In genomic region chr22:31290494-31291402, GRCh38 we compare ENCODE assay signal across 8 cellular contexts. TPM values are rescaled to one million over a fixed set of nuclear protein-coding genes. Genes with fewer than 3 reads are reported as not detected.
DNase-seq lines count a peak whose midpoint lies in the region; ATAC-seq and TF ChIP-seq lines count a peak whose summit lies in the region.

No MANE protein-coding gene starts in this region.

- peaks cover 8% of the 10 kb centered on the region for H3K36me3 Mint-ChIP-seq in activated naive CD8-positive, alpha-beta T cell treated with anti-CD3 and anti-CD28 coated beads, Interleukin-2, amount 50 U/mL, for 24 hours (ENCODE audit: low read depth)
- peaks cover 4% of the 10 kb centered on the region for H3K36me3 Mint-ChIP-seq in type B pancreatic cell

- no peaks in the 10 kb centered on the region for H3K79me2 ChIP-seq in SU-DHL-6 (ENCODE audit: insufficient read depth, low read length)

- H2AFZ ChIP-seq in SU-DHL-6 (ENCODE audit: low read depth, low read length, severe bottlenecking): peak overlapping the region; percentile 61

- peak overlapping the region; percentile 100 for H3K4me2 ChIP-seq in SU-DHL-6 (ENCODE audit: low read depth, low read length, poor library complexity, severe bottlenecking)

- peak overlapping the region; percentile 97 for H3K27ac Mint-ChIP-seq in activated naive CD8-positive, alpha-beta T cell treated with anti-CD3 and anti-CD28 coated beads, Interleukin-2, amount 50 U/mL, for 24 hours
- H3K27ac Mint-ChIP-seq in type B pancreatic cell: peak overlapping the region; percentile 98

- TF ChIP-seq CTCF in GM12865 (IDR thresholded peaks at IDR 0.05; ENCODE audit: insufficient read depth, low read depth, low read length, missing control alignments) (no peak), SU-DHL-6 (IDR thresholded peaks at IDR 0.05; ENCODE audit: insufficient read depth, low read length, poor library complexity, severe bottlenecking) (no peak), cardiac muscle cell (IDR thresholded peaks at IDR 0.05; ENCODE audit: low read depth, low read length) (no peak), type B pancreatic cell (conservative IDR thresholded peaks at IDR 0.05) (no peak)

- no peaks in the 10 kb centered on the region for H3K27me3 Mint-ChIP-seq in activated naive CD8-positive, alpha-beta T cell treated with anti-CD3 and anti-CD28 coated beads, Interleukin-2, amount 50 U/mL, for 24 hours
- H3K27me3 Mint-ChIP-seq in type B pancreatic cell: no peaks in the 10 kb centered on the region

- H3K27ac ChIP-seq in SU-DHL-6 (ENCODE audit: low read depth, low read length): peak overlapping the region; percentile 97
- H3K27ac ChIP-seq in cardiac muscle cell: no peak overlapping the region

- peaks cover 81% of the 10 kb centered on the region for H3K4me1 Mint-ChIP-seq in activated naive CD8-positive, alpha-beta T cell treated with anti-CD3 and anti-CD28 coated beads, Interleukin-2, amount 50 U/mL, for 24 hours
- H3K4me1 Mint-ChIP-seq in type B pancreatic cell (ENCODE audit: unreplicated experiment): peaks cover 31% of the 10 kb centered on the region

- H3K4me1 ChIP-seq in cardiac muscle cell (ENCODE audit: low read depth): peaks cover 18% of the 10 kb centered on the region

- H3K9me3 ChIP-seq in SU-DHL-6 (ENCODE audit: insufficient read depth, low read length) (no peaks in the 10 kb centered on the region), cardiac muscle cell (ENCODE audit: low read depth) (no peaks in the 10 kb centered on the region)

- ATAC-seq in HG02610 (IDR thresholded peaks at IDR 0.05; ENCODE audit: unreplicated experiment): peak; percentile 90
- ATAC-seq in activated naive CD8-positive, alpha-beta T cell treated with anti-CD3 and anti-CD28 coated beads, Interleukin-2, amount 50 U/mL, for 24 hours: peak; percentile 81

- H3K9me3 Mint-ChIP-seq in activated naive CD8-positive, alpha-beta T cell treated with anti-CD3 and anti-CD28 coated beads, Interleukin-2, amount 50 U/mL, for 24 hours: no peaks in the 10 kb centered on the region
- H3K9me3 Mint-ChIP-seq in type B pancreatic cell: no peaks in the 10 kb centered on the region

- peaks cover 45% of the 10 kb centered on the region for H3F3A ChIP-seq in SU-DHL-6 (ENCODE audit: insufficient read depth)

- peak overlapping the region; percentile 61 for H3K4me3 ChIP-seq in GM12865 (ENCODE audit: low read depth, low read length)
- H3K4me3 ChIP-seq in SU-DHL-6 (ENCODE audit: insufficient read depth, low read length, poor library complexity, severe bottlenecking): peak overlapping the region; percentile 72
- H3K4me3 ChIP-seq in cardiac muscle cell: peak overlapping the region; percentile 29

- H3K36me3 ChIP-seq in SU-DHL-6 (ENCODE audit: low read length) (no peaks in the 10 kb centered on the region), cardiac muscle cell (no peaks in the 10 kb centered on the region)

- H3K9ac ChIP-seq in SU-DHL-6 (ENCODE audit: low read length): peak overlapping the region; percentile 75

- peak overlapping the region; percentile 92 for H3K4me3 Mint-ChIP-seq in activated naive CD8-positive, alpha-beta T cell treated with anti-CD3 and anti-CD28 coated beads, Interleukin-2, amount 50 U/mL, for 24 hours
- peak overlapping the region; percentile 91 for H3K4me3 Mint-ChIP-seq in type B pancreatic cell

- H3K27me3 ChIP-seq in SU-DHL-6 (ENCODE audit: low read length) (no peaks in the 10 kb centered on the region), cardiac muscle cell (no peaks in the 10 kb centered on the region)

- peak; percentile 95 for DNase-seq in GM12865 (ENCODE audit: low read depth)
- peak; percentile 88 for DNase-seq in NCI-H1092 treated with DMSO at 0.1 percent for 48 hours (lab: John Stamatoyannopoulos, UW)
- DNase-seq in activated naive CD8-positive, alpha-beta T cell treated with anti-CD3 and anti-CD28 coated beads, Interleukin-2, amount 50 U/mL, for 24 hours: peak; percentile 93
- DNase-seq in cardiac muscle cell (ENCODE audit: low read depth in 1 of 2, low spot score in 1 of 2): peak; percentile 91 to 95
- peak; percentile 94 for DNase-seq in pons (ENCODE audit: low spot score)
- DNase-seq in type B pancreatic cell (ENCODE audit: extremely low spot score, unreplicated experiment): peak; percentile 92

- H4K20me1 ChIP-seq in SU-DHL-6 (ENCODE audit: low read depth, low read length): no peaks in the 10 kb centered on the region

- H3K9me2 ChIP-seq in SU-DHL-6 (replicated peaks; ENCODE audit: insufficient read depth, low read length): no peaks in the 10 kb centered on the region

RNA-seq across cellular contexts. Expression of gene PIK3IP1, which starts 1.5 kb away (rescaled TPM):
- total RNA-seq in cardiac muscle cell (7.2 and 9.8 TPM in 2 replicates), type B pancreatic cell (ENCODE audit: low replicate concordance) (21.0 and 36.8 TPM in 2 replicates)
- polyA plus RNA-seq in cardiac muscle cell: 6.5 and 12.0 TPM in 2 replicates

RNA-seq across cellular contexts. Expression of gene PATZ1, which starts 55.4 kb away (rescaled TPM):
- total RNA-seq in cardiac muscle cell: 29.6 and 46.4 TPM in 2 replicates
- polyA plus RNA-seq in cardiac muscle cell: 24.8 and 35.5 TPM in 2 replicates
- 40.9 and 57.8 TPM in 2 replicates for total RNA-seq in type B pancreatic cell (ENCODE audit: low replicate concordance)
